Comparison of ENCODE assay signal across 23 cellular contexts in genomic region chr21:38740131-38740530, GRCh38.
DNase-seq lines count a peak whose midpoint lies in the region; ATAC-seq and TF ChIP-seq lines count a peak whose summit lies in the region.
"Had no signal": no experiment of that assay in that cellular context is flagged by ENCODE, and none has a peak within 500 bp of the region (broad histone marks: within the 10 kb centered on the region; RNA-seq: fewer than 3 reads in every experiment).

No MANE protein-coding gene starts in this region.

- intact Hi-C loops in transverse colon (cut with DNase I; ENCODE audit: low total_unique reads), result no loop called here
- intact Hi-C loops in naive thymus-derived CD4-positive, alpha-beta T cell (cut with micrococcal nuclease), result no loop called here

- H3K9me3 ChIP-seq in Peyer's patch (no peaks in the 10 kb centered on the region), fibroblast of lung (ENCODE audit: control insufficient read depth, insufficient read depth, low read depth, low read length) (no peaks in the 10 kb centered on the region), transverse colon (no peaks in the 10 kb centered on the region)
- H3K9me3 ChIP-seq in naive thymus-derived CD4-positive, alpha-beta T cell (ENCODE audit: control insufficient read depth in 2 of 3, low read length in 3 of 3), result no peaks in the 10 kb centered on the region
- H3K9me3 ChIP-seq: body of pancreas, lower lobe of right lung, ovary, right lobe of liver, thyroid gland had no signal

- no peak for ATAC-seq in activated naive CD8-positive, alpha-beta T cell treated with anti-CD3 and anti-CD28 coated beads, Interleukin-2, amount 10 ng/mL, durations not matched to agents 7 days and 5 days (ENCODE audit: low read depth)
- no peak for ATAC-seq in activated naive CD8-positive, alpha-beta T cell treated with anti-CD3 and anti-CD28 coated beads, Interleukin-2, amount 50 U/mL, for 24 hours
- no peak for ATAC-seq in naive thymus-derived CD4-positive, alpha-beta T cell
- no peak for ATAC-seq in GM21423 (IDR thresholded peaks at IDR 0.05; ENCODE audit: unreplicated experiment)
- ATAC-seq: body of pancreas; lower lobe of right lung; stimulated activated naive B cell treated with anti-CD40 and anti-IgM and Interleukin-4, amounts not matched to agents 10 μg/mL and 1 μg/mL and 100 μg/mL, for 72 hours had no signal

- no peak for TF ChIP-seq EP300 in transverse colon (IDR thresholded peaks at IDR 0.05; ENCODE audit: low read depth)

- H3K27ac ChIP-seq in Peyer's patch, result peak overlapping the region in 3 of 4 donors; percentile 10 to 63 (median 54)
- no peak overlapping the region for H3K27ac ChIP-seq in fibroblast of lung (ENCODE audit: insufficient read depth, low read length)
- H3K27ac ChIP-seq in transverse colon, result peak overlapping the region; percentile 38 to 63 (median 46)
- H3K27ac ChIP-seq in naive thymus-derived CD4-positive, alpha-beta T cell (ENCODE audit: low read depth, low read length), result no peak overlapping the region
- H3K27ac ChIP-seq: body of pancreas, lower lobe of right lung, ovary, right lobe of liver, RWPE1, thyroid gland, VCaP had no signal

- H2AFZ ChIP-seq in fibroblast of lung (ENCODE audit: low read length), result peak overlapping the region; percentile 40

- H3K4me3 Mint-ChIP-seq in activated naive CD8-positive, alpha-beta T cell treated with anti-CD3 and anti-CD28 coated beads, Interleukin-2, amount 10 ng/mL, durations not matched to agents 7 days and 5 days, result peak overlapping the region; percentile 36
- no peak overlapping the region for H3K4me3 Mint-ChIP-seq in activated naive CD8-positive, alpha-beta T cell treated with anti-CD3 and anti-CD28 coated beads, Interleukin-2, amount 50 U/mL, for 24 hours
- H3K4me3 Mint-ChIP-seq in naive thymus-derived CD4-positive, alpha-beta T cell, result peak overlapping the region in 2 of 10 donors; percentile 30 to 31
- H3K4me3 Mint-ChIP-seq: activated naive CD4-positive, alpha-beta T cell treated with anti-CD3 and anti-CD28 coated beads, Interleukin-2, amount 10 ng/mL, durations not matched to agents 7 days and 5 days; CD14-positive monocyte; naive B cell; stimulated activated naive B cell treated with anti-CD40 and anti-IgM and Interleukin-4, amounts not matched to agents 10 μg/mL and 1 μg/mL and 100 μg/mL, for 72 hours had no signal

- no peaks in the 10 kb centered on the region for H3K9me3 Mint-ChIP-seq in activated naive CD8-positive, alpha-beta T cell treated with anti-CD3 and anti-CD28 coated beads, Interleukin-2, amount 10 ng/mL, durations not matched to agents 7 days and 5 days
- H3K9me3 Mint-ChIP-seq in activated naive CD8-positive, alpha-beta T cell treated with anti-CD3 and anti-CD28 coated beads, Interleukin-2, amount 50 U/mL, for 24 hours, result no peaks in the 10 kb centered on the region
- no peaks in the 10 kb centered on the region for H3K9me3 Mint-ChIP-seq in naive thymus-derived CD4-positive, alpha-beta T cell
- H3K9me3 Mint-ChIP-seq: activated naive CD4-positive, alpha-beta T cell treated with anti-CD3 and anti-CD28 coated beads, Interleukin-2, amount 10 ng/mL, durations not matched to agents 7 days and 5 days; stimulated activated naive B cell treated with anti-CD40 and anti-IgM and Interleukin-4, amounts not matched to agents 10 μg/mL and 1 μg/mL and 100 μg/mL, for 72 hours had no signal

- H3K36me3 ChIP-seq in Peyer's patch (no peaks in the 10 kb centered on the region), fibroblast of lung (ENCODE audit: control insufficient read depth, insufficient read depth, low read length) (no peaks in the 10 kb centered on the region), transverse colon (no peaks in the 10 kb centered on the region), H7 (replicated peaks; ENCODE audit: control insufficient read depth, insufficient read depth, low read length) (no peaks in the 10 kb centered on the region)
- H3K36me3 ChIP-seq in naive thymus-derived CD4-positive, alpha-beta T cell (ENCODE audit: control insufficient read depth in 2 of 3, insufficient read depth in 3 of 3, low read length in 3 of 3), result no peaks in the 10 kb centered on the region
- H3K36me3 ChIP-seq: lower lobe of right lung, ovary, right lobe of liver, thyroid gland had no signal

- no peak overlapping the region for H3K9ac ChIP-seq in fibroblast of lung (ENCODE audit: insufficient read depth, low read length)

- POLR2A ChIA-PET in activated naive CD8-positive, alpha-beta T cell treated with anti-CD3 and anti-CD28 coated beads, Interleukin-2, amount 10 ng/mL, durations not matched to agents 7 days and 5 days (lab: Charles Lee), result no interaction called here
- POLR2A ChIA-PET in naive thymus-derived CD4-positive, alpha-beta T cell (lab: Charles Lee), result no interaction called here

- CTCF ChIA-PET in naive thymus-derived CD4-positive, alpha-beta T cell (lab: Charles Lee), result no interaction called here

- WGBS in transverse colon (ENCODE audit: low coverage in 1 of 2), 2 donors, result 19 to 25% methylated on average over 3 of the region's 3 CpGs

- no peak for TF ChIP-seq CTCF in Peyer's patch (IDR thresholded peaks at IDR 0.05)
- no peak for TF ChIP-seq CTCF in fibroblast of lung (conservative IDR thresholded peaks at IDR 0.05 in 1 of 2, IDR thresholded peaks at IDR 0.05 in 1 of 2; ENCODE audit: low read depth in 1 of 2, low read length in 2 of 2)
- no peak for TF ChIP-seq CTCF in transverse colon (IDR thresholded peaks at IDR 0.05)

- DNase-seq in activated naive CD8-positive, alpha-beta T cell treated with anti-CD3 and anti-CD28 coated beads, Interleukin-2, amount 10 ng/mL, durations not matched to agents 7 days and 5 days, result no peak
- DNase-seq in activated naive CD8-positive, alpha-beta T cell treated with anti-CD3 and anti-CD28 coated beads, Interleukin-2, amount 50 U/mL, for 24 hours, result no peak
- DNase-seq in Peyer's patch, result no peak
- DNase-seq in fibroblast of lung (ENCODE audit: low read depth in 2 of 2), result peak in 1 of 2 donors; percentile 12
- no peak for DNase-seq in transverse colon
- no peak for DNase-seq in naive thymus-derived CD4-positive, alpha-beta T cell
- no peak for DNase-seq in H7
- DNase-seq: ACHN; activated naive CD4-positive, alpha-beta T cell treated with anti-CD3 and anti-CD28 coated beads, Interleukin-2, amount 10 ng/mL, durations not matched to agents 7 days and 5 days; body of pancreas; Karpas-422; lower lobe of right lung; naive B cell; NCI-H1105 treated with DMSO at 0.1 percent for 48 hours; NK-92 treated with Interleukin-12 subunit alpha and Interleukin-12 subunit beta, amount 100 ng/mL, for 24 hours; ovary; right lobe of liver; stimulated activated naive B cell treated with anti-CD40 and anti-IgM and Interleukin-4, amounts not matched to agents 10 μg/mL and 1 μg/mL and 100 μg/mL, for 72 hours; thyroid gland had no signal

- no peaks in the 10 kb centered on the region for H4K20me1 ChIP-seq in fibroblast of lung (ENCODE audit: control insufficient read depth, extremely low read depth, insufficient read depth, low read length)

- no peaks in the 10 kb centered on the region for H3K79me2 ChIP-seq in fibroblast of lung (ENCODE audit: control insufficient read depth, insufficient read depth, low read length)

- H3K4me3 ChIP-seq in Peyer's patch, result peak overlapping the region in 1 of 4 donors; percentile 0
- no peak overlapping the region for H3K4me3 ChIP-seq in fibroblast of lung (replicated peaks in 1 of 4; ENCODE audit: control extremely low read depth in 1 of 4, insufficient read depth in 1 of 4, low read depth in 3 of 4, low read length in 4 of 4)
- H3K4me3 ChIP-seq in transverse colon, result no peak overlapping the region
- H3K4me3 ChIP-seq in naive thymus-derived CD4-positive, alpha-beta T cell (ENCODE audit: low read length), result no peak overlapping the region
- no peak overlapping the region for H3K4me3 ChIP-seq in H7 (ENCODE audit: insufficient read depth, low read depth, low read length)
- H3K4me3 ChIP-seq: body of pancreas, lower lobe of right lung, ovary, right lobe of liver, thyroid gland had no signal

- peaks cover 10% of the 10 kb centered on the region for H3K27me3 Mint-ChIP-seq in activated naive CD8-positive, alpha-beta T cell treated with anti-CD3 and anti-CD28 coated beads, Interleukin-2, amount 10 ng/mL, durations not matched to agents 7 days and 5 days
- peaks cover 12% of the 10 kb centered on the region for H3K27me3 Mint-ChIP-seq in activated naive CD8-positive, alpha-beta T cell treated with anti-CD3 and anti-CD28 coated beads, Interleukin-2, amount 50 U/mL, for 24 hours
- peaks cover 8 to 25% (median 14%) of the 10 kb centered on the region in 5 donors for H3K27me3 Mint-ChIP-seq in naive thymus-derived CD4-positive, alpha-beta T cell

- no peaks in the 10 kb centered on the region for H3K27me3 ChIP-seq in Peyer's patch
- H3K27me3 ChIP-seq in fibroblast of lung (ENCODE audit: control insufficient read depth, insufficient read depth, low read length), result no peaks in the 10 kb centered on the region
- no peaks in the 10 kb centered on the region for H3K27me3 ChIP-seq in transverse colon
- no peaks in the 10 kb centered on the region for H3K27me3 ChIP-seq in naive thymus-derived CD4-positive, alpha-beta T cell (ENCODE audit: control insufficient read depth in 2 of 2, insufficient read depth in 2 of 2, low read length in 2 of 2)
- no peaks in the 10 kb centered on the region for H3K27me3 ChIP-seq in H7 (ENCODE audit: control insufficient read depth, insufficient read depth, low read length)
- H3K27me3 ChIP-seq: body of pancreas, ovary, right lobe of liver, thyroid gland had no signal

- TF ChIP-seq POLR2A in Peyer's patch (IDR thresholded peaks at IDR 0.05) (no peak), transverse colon (IDR thresholded peaks at IDR 0.05) (no peak)

- H3K4me1 Mint-ChIP-seq in activated naive CD8-positive, alpha-beta T cell treated with anti-CD3 and anti-CD28 coated beads, Interleukin-2, amount 10 ng/mL, durations not matched to agents 7 days and 5 days, result peaks cover 13% of the 10 kb centered on the region
- H3K4me1 Mint-ChIP-seq in activated naive CD8-positive, alpha-beta T cell treated with anti-CD3 and anti-CD28 coated beads, Interleukin-2, amount 50 U/mL, for 24 hours, result peaks cover 20% of the 10 kb centered on the region
- H3K4me1 Mint-ChIP-seq in naive thymus-derived CD4-positive, alpha-beta T cell, result peaks cover 13 to 26% (median 22%) of the 10 kb centered on the region in 7 donors

- no peak overlapping the region for H3K4me2 ChIP-seq in fibroblast of lung (ENCODE audit: extremely low read depth, insufficient read depth, low read length)

- H3K4me1 ChIP-seq in Peyer's patch, result peaks cover 0 to 4% (median 0%) of the 10 kb centered on the region in 4 donors
- no peaks in the 10 kb centered on the region for H3K4me1 ChIP-seq in fibroblast of lung (ENCODE audit: control insufficient read depth, extremely low read depth, insufficient read depth, low read length)
- peaks cover 3 to 38% (median 23%) of the 10 kb centered on the region in 4 donors for H3K4me1 ChIP-seq in transverse colon
- H3K4me1 ChIP-seq in naive thymus-derived CD4-positive, alpha-beta T cell (ENCODE audit: control insufficient read depth in 2 of 2, insufficient read depth in 2 of 2, low read length in 2 of 2), result peaks cover 0 to 3% of the 10 kb centered on the region in 2 donors
- H3K4me1 ChIP-seq: body of pancreas, lower lobe of right lung, right lobe of liver, thyroid gland had no signal

- in situ Hi-C loops in transverse colon (cut with MboI; ENCODE audit: low pct_ligation_motif_present in 1 of 4, low pct_unique_long_range_greater_than_20kb in 1 of 4, low sequenced_read_pairs in 3 of 4), result no loop called here

- H3K27ac Mint-ChIP-seq in activated naive CD8-positive, alpha-beta T cell treated with anti-CD3 and anti-CD28 coated beads, Interleukin-2, amount 10 ng/mL, durations not matched to agents 7 days and 5 days, result no peak overlapping the region
- no peak overlapping the region for H3K27ac Mint-ChIP-seq in activated naive CD8-positive, alpha-beta T cell treated with anti-CD3 and anti-CD28 coated beads, Interleukin-2, amount 50 U/mL, for 24 hours
- no peak overlapping the region for H3K27ac Mint-ChIP-seq in naive thymus-derived CD4-positive, alpha-beta T cell
- H3K27ac Mint-ChIP-seq: activated naive CD4-positive, alpha-beta T cell treated with anti-CD3 and anti-CD28 coated beads, Interleukin-2, amount 10 ng/mL, durations not matched to agents 7 days and 5 days; CD14-positive monocyte; naive B cell; stimulated activated naive B cell treated with anti-CD40 and anti-IgM and Interleukin-4, amounts not matched to agents 10 μg/mL and 1 μg/mL and 100 μg/mL, for 72 hours had no signal

- H3K36me3 Mint-ChIP-seq in activated naive CD8-positive, alpha-beta T cell treated with anti-CD3 and anti-CD28 coated beads, Interleukin-2, amount 10 ng/mL, durations not matched to agents 7 days and 5 days, result no peaks in the 10 kb centered on the region
- no peaks in the 10 kb centered on the region for H3K36me3 Mint-ChIP-seq in activated naive CD8-positive, alpha-beta T cell treated with anti-CD3 and anti-CD28 coated beads, Interleukin-2, amount 50 U/mL, for 24 hours (ENCODE audit: low read depth)
- H3K36me3 Mint-ChIP-seq in naive thymus-derived CD4-positive, alpha-beta T cell, result no peaks in the 10 kb centered on the region
- H3K36me3 Mint-ChIP-seq: CD14-positive monocyte; naive B cell; stimulated activated naive B cell treated with anti-CD40 and anti-IgM and Interleukin-4, amounts not matched to agents 10 μg/mL and 1 μg/mL and 100 μg/mL, for 72 hours had no signal

Comparison
In these comparisons a context has a peak if more than half of its experiments do, and no peak if none do; other contexts are left out.
1. H3K27ac ChIP-seq: peak in Peyer's patch (3 of 4) and transverse colon (4 of 4); none in fibroblast of lung (single experiment) and naive thymus-derived CD4-positive, alpha-beta T cell (single experiment).